ENCODE assay signal across 10 cellular contexts in the genomic region with DNA sequence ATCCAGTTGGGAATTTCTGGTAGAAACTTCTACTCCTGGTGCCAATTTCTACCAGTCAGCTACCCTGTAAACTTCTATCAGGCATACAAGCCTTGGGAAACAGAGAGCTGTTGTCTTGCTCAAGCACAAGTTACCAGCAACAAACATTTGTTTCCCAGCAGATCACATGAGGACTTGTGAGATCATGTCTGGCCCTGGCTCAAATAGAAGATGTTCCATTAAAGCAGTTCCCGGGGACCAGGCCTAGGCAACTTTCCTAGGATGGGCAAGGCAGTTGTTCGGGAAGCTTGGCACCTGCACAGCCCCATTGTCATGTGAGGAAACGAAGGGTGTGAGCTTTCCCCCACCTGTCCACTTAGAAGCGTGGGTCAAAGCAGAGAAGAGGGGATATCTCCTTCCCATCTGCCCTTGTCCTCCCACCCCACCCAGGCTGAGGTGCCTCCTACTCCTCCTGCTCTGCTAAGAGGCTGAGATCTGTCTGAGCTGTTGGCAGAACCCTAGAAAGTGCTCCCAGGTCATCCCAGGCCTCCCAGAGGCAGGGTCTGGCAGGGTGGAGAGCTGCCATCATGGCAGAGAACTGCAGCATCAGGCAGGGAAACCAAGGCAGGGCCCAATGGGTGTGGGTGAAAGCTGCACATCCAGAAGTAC. TPM values are rescaled to one million over a fixed set of nuclear protein-coding genes. Genes with fewer than 3 reads are reported as not detected.
DNase-seq lines count a peak whose midpoint lies in the region; ATAC-seq and TF ChIP-seq lines count a peak whose summit lies in the region.
"Had no signal": no experiment of that assay in that cellular context is flagged by ENCODE, and none has a peak within 500 bp of the region (broad histone marks: within the 10 kb centered on the region; RNA-seq: fewer than 3 reads in every experiment).

No MANE protein-coding gene starts in this region.

- TF ChIP-seq CTCF in esophagus squamous epithelium (IDR thresholded peaks at IDR 0.05): no peak

- H2AFZ ChIP-seq in neuronal stem cell (ENCODE audit: low read length): peak overlapping the region; percentile 18

- no peak overlapping the region for H2BK12ac ChIP-seq in neuronal stem cell (ENCODE audit: low read length)

- no peak overlapping the region for H3K4ac ChIP-seq in neuronal stem cell (ENCODE audit: low read length)

- H3K27ac ChIP-seq in esophagus squamous epithelium (peak overlapping the region; percentile 87 to 97 (median 88)), neuronal stem cell (replicated peaks; ENCODE audit: low read length) (no peak overlapping the region)

- intact Hi-C loops in esophagus squamous epithelium (cut with DNase I): no loop called here

- H2AK5ac ChIP-seq in neuronal stem cell (ENCODE audit: low read depth, low read length): peak overlapping the region; percentile 83

- no peak overlapping the region for H2BK15ac ChIP-seq in neuronal stem cell (ENCODE audit: low read length)

- H3K4me1 ChIP-seq in esophagus squamous epithelium (peaks cover 42 to 84% (median 59%) of the 10 kb centered on the region in 3 donors), neuronal stem cell (ENCODE audit: control insufficient read depth in 2 of 2, insufficient read depth in 1 of 2, low read depth in 1 of 2, low read length in 2 of 2) (no peaks in the 10 kb centered on the region)

- H4K91ac ChIP-seq in neuronal stem cell (ENCODE audit: low read depth, low read length, poor library complexity): no peak overlapping the region

- no peaks in the 10 kb centered on the region for H3K9me3 ChIP-seq in esophagus squamous epithelium
- H3K9me3 ChIP-seq in neuronal stem cell (replicated peaks in 1 of 2; ENCODE audit: control insufficient read depth in 2 of 2, insufficient read depth in 1 of 2, low read depth in 1 of 2, low read length in 2 of 2): no peaks in the 10 kb centered on the region

- H3K79me1 ChIP-seq in neuronal stem cell (ENCODE audit: low read depth, low read length): no peaks in the 10 kb centered on the region

- no peak overlapping the region for H3K4me3 ChIP-seq in esophagus squamous epithelium
- no peak overlapping the region for H3K4me3 ChIP-seq in neuronal stem cell (ENCODE audit: low read length in 2 of 2)

- H2BK120ac ChIP-seq in neuronal stem cell (ENCODE audit: low read depth, low read length): no peak overlapping the region

- WGBS in esophagus squamous epithelium, 2 donors: 24% methylated on average over 4 of the region's 4 CpGs; no CpG with 5 or more reads in 1 of the 2 donors
- no CpG with 5 or more reads among the region's 4 CpGs for WGBS in neuronal stem cell (ENCODE audit: extremely low coverage in 2 of 2, insufficient read length in 2 of 2, insufficient replicate concordance in 1 of 2), 2 donors

- H2BK5ac ChIP-seq in neuronal stem cell (ENCODE audit: low read length): peak overlapping the region; percentile 8

- no peak overlapping the region for H3K9ac ChIP-seq in neuronal stem cell (ENCODE audit: low read depth, low read length, poor library complexity)

- no peak overlapping the region for H3K4me2 ChIP-seq in neuronal stem cell (ENCODE audit: insufficient read depth, low read length, poor library complexity, severe bottlenecking)

- H3K18ac ChIP-seq in neuronal stem cell (ENCODE audit: low read length): peak overlapping the region; percentile 44

- peak overlapping the region; percentile 95 for H4K8ac ChIP-seq in neuronal stem cell (ENCODE audit: low read depth, low read length)

- ATAC-seq in HG03521 (IDR thresholded peaks at IDR 0.05; ENCODE audit: unreplicated experiment): no peak

- H3K14ac ChIP-seq in neuronal stem cell (ENCODE audit: low read length): peak overlapping the region; percentile 64

- H3K36me3 ChIP-seq in esophagus squamous epithelium: no peaks in the 10 kb centered on the region
- no peaks in the 10 kb centered on the region for H3K36me3 ChIP-seq in neuronal stem cell (replicated peaks in 1 of 2; ENCODE audit: control insufficient read depth in 2 of 2, insufficient read depth in 2 of 2, low read length in 2 of 2)

- peak; percentile 84 for DNase-seq in AG08395 (ENCODE audit: low spot score)
- DNase-seq in NCI-H446 (lab: John Stamatoyannopoulos, UW): peak; percentile 7 to 18
- DNase-seq in esophagus squamous epithelium (lab: John Stamatoyannopoulos, UW): no peak
- no peak for DNase-seq in neuronal stem cell (ENCODE audit: low spot score)
- no peak for DNase-seq in NCI-H526 treated with DMSO at 0.1 percent for 48 hours (lab: John Stamatoyannopoulos, UW)
- DNase-seq in NCI-H526 (lab: John Stamatoyannopoulos, UW): no peak
- DNase-seq in NOMO-1 treated with dmso at 0.1 percent for 144 hours (lab: John Stamatoyannopoulos, UW; ENCODE audit: unreplicated experiment): no peak
- DNase-seq: activated CD4-positive, alpha-beta T cell treated with anti-CD3 and anti-CD28 coated beads, Interleukin-2, amount 10 ng/mL, durations not matched to agents 24 days and 14 days had no signal

- TF ChIP-seq POLR2A in esophagus squamous epithelium (IDR thresholded peaks at IDR 0.05): no peak

- H3K23ac ChIP-seq in neuronal stem cell (ENCODE audit: low read depth, low read length, poor library complexity): no peak overlapping the region

- no peaks in the 10 kb centered on the region for H3K27me3 ChIP-seq in esophagus squamous epithelium
- peaks cover 0 to 6% (median 0%) of the 10 kb centered on the region in 3 experiments for H3K27me3 ChIP-seq in neuronal stem cell (ENCODE audit: control insufficient read depth in 3 of 3, insufficient read depth in 3 of 3, low read depth in 1 of 3, low read length in 3 of 3)

RNA-seq across cellular contexts. Expression of a gene that starts 11.2 kb away (rescaled TPM):
- total RNA-seq in esophagus squamous epithelium: 1 to 10 TPM in 1 of 4 donors, under 1 TPM in 2, not detected in 1; 0.56 to 2.2 (median 0.76) TPM
- 0.14 TPM for polyA plus RNA-seq in neuronal stem cell (2013, experiment 1 of 2)
- polyA plus RNA-seq in neuronal stem cell (2013, experiment 2 of 2): 0.12 TPM
- total RNA-seq: activated CD4-positive, alpha-beta T cell treated with anti-CD3 and anti-CD28 coated beads, Interleukin-2, amount 10 ng/mL, durations not matched to agents 24 days and 14 days; Daoy had no signal

RNA-seq across cellular contexts. Expression of a gene that starts 20.5 kb away (rescaled TPM):
- 1,000 to 10,000 TPM in 1 of 4 donors, 100 to 1,000 TPM in 3; 480 to 2,454 (median 606) TPM for total RNA-seq in esophagus squamous epithelium
- 0.17 TPM for polyA plus RNA-seq in neuronal stem cell (2013, experiment 1 of 2)
- polyA plus RNA-seq in neuronal stem cell (2013, experiment 2 of 2): 0.40 TPM
- total RNA-seq: activated CD4-positive, alpha-beta T cell treated with anti-CD3 and anti-CD28 coated beads, Interleukin-2, amount 10 ng/mL, durations not matched to agents 24 days and 14 days; Daoy had no signal

Comparison
In these comparisons a context has a peak if more than half of its experiments do, and no peak if none do; other contexts are left out.
1. DNase-seq: peak in AG08395 (single experiment) and NCI-H446 (2 of 2); none in esophagus squamous epithelium (single experiment), neuronal stem cell (single experiment), NCI-H526 treated with DMSO at 0.1 percent for 48 hours (single experiment), NCI-H526 (0 of 2) and NOMO-1 treated with dmso at 0.1 percent for 144 hours (single experiment).